ENCODE assay signal across 8 cellular contexts in the genomic region with DNA sequence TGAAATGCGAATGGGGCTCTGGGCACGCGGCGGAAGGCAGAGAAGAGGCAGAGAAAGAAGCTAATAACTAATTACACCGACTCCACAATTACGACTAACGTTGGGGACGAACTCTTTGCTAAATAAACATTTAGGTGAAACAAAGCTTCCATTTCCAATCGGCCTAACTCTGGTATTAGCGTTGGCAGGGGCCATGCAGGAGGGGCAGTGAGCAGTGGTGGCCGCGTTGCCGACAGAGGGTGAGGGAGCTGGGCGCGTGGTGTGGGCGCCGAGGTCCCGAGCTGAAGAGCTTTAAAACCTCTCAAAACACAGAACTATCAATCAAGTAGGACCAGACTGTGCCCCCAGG. TPM values are rescaled to one million over a fixed set of nuclear protein-coding genes. Genes with fewer than 3 reads are reported as not detected.
DNase-seq lines count a peak whose midpoint lies in the region; ATAC-seq and TF ChIP-seq lines count a peak whose summit lies in the region.

No MANE protein-coding gene starts in this region.

- DNase-seq in NCI-H1105 (lab: John Stamatoyannopoulos, UW) (peak; percentile 51), NCI-H1105 treated with DMSO at 0.1 percent for 48 hours (lab: John Stamatoyannopoulos, UW) (no peak), OCI-LY7 (ENCODE audit: low spot score) (no peak), epithelial cell of prostate (ENCODE audit: low read depth, low spot score) (no peak), activated gamma-delta T cell treated with Interleukin-2 at 50 U/mL for 16 hours (no peak), GM10248 (ENCODE audit: extremely low spot score) (no peak)

- H4K20me1 ChIP-seq in OCI-LY7 (ENCODE audit: insufficient read depth, low read length): no peaks in the 10 kb centered on the region

- POLR2A ChIA-PET in OCI-LY7 (lab: Charles Lee) (interaction anchor here (0.8 to 1.9 kb wide), 6 partner anchors 11 to 770 kb away, joined by 3 to 8 read pairs (median 5); no protein-coding TSS in a partner anchor), GM10248 (lab: Yijun Ruan, JAX) (interaction anchor here (0.6 to 0.9 kb wide), 2 partner anchors 14 to 1925 kb away, joined by 3 read pairs; no protein-coding TSS in a partner anchor)

- H3K4me3 ChIP-seq in OCI-LY7 (ENCODE audit: low read depth, low read length, poor library complexity, severe bottlenecking) (peak overlapping the region; percentile 92), neutrophil (ENCODE audit: low read depth in 1 of 2, low read length in 1 of 2) (peak overlapping the region; percentile 87 to 89)

- H3K9me3 ChIP-seq in OCI-LY7 (ENCODE audit: low read length): no peaks in the 10 kb centered on the region
- H3K9me3 ChIP-seq in neutrophil: no peaks in the 10 kb centered on the region

- CTCF ChIA-PET in OCI-LY7 (lab: Charles Lee; ENCODE audit: unreplicated experiment) (interaction anchor here (0.6 kb wide), 1 partner anchor 436 kb away, joined by 3 read pairs; no protein-coding TSS in a partner anchor), GM10248 (lab: Yijun Ruan, JAX) (interaction anchor here (1.1 to 1.7 kb wide), 6 partner anchors 9 to 775 kb away, joined by 3 to 5 read pairs (median 3); no protein-coding TSS in a partner anchor)

- no peaks in the 10 kb centered on the region for H3K27me3 ChIP-seq in neutrophil

- no peak for ATAC-seq in HG02840 (IDR thresholded peaks at IDR 0.05; ENCODE audit: low FRiP score, unreplicated experiment)

- TF ChIP-seq CTCF in OCI-LY7 (conservative IDR thresholded peaks at IDR 0.05; ENCODE audit: low read length): no peak
- TF ChIP-seq CTCF in neutrophil (IDR thresholded peaks at IDR 0.05): no peak
- no peak for TF ChIP-seq CTCF in GM10248 (IDR thresholded peaks at IDR 0.05; ENCODE audit: control extremely low read depth, extremely low read depth, low read depth, missing control alignments)

- peak overlapping the region; percentile 93 for H3K4me2 ChIP-seq in OCI-LY7 (ENCODE audit: low read length)

- TSS peak; percentile 97 for BruUV-seq in OCI-LY7 (replicated peaks; lab: Mats Ljungman, UMichigan)

- H2AFZ ChIP-seq in OCI-LY7 (ENCODE audit: low read length): peak overlapping the region; percentile 64; the same call in 1 of the 2 replicates

- H3K4me1 ChIP-seq in OCI-LY7 (ENCODE audit: insufficient read depth, low read length, poor library complexity, severe bottlenecking) (peaks cover 14% of the 10 kb centered on the region), neutrophil (ENCODE audit: control insufficient read depth in 1 of 2, insufficient read depth in 1 of 2, low read depth in 1 of 2, low read length in 1 of 2) (peaks cover 17 to 18% of the 10 kb centered on the region in 2 experiments)

- H3K79me2 ChIP-seq in OCI-LY7 (ENCODE audit: insufficient read depth, low read depth, low read length): peaks cover 13% of the 10 kb centered on the region; the same call in 1 of the 2 replicates

- H3K27ac ChIP-seq in OCI-LY7 (ENCODE audit: low read depth, low read length, poor library complexity, severe bottlenecking): peak overlapping the region; percentile 45
- peak overlapping the region; percentile 90 for H3K27ac ChIP-seq in epithelial cell of prostate
- H3K27ac ChIP-seq in neutrophil: peak overlapping the region; percentile 96

- no peaks in the 10 kb centered on the region for H3K9me2 ChIP-seq in OCI-LY7 (ENCODE audit: insufficient read depth, low read length)

- H3K36me3 ChIP-seq in OCI-LY7 (ENCODE audit: insufficient read depth, low read length): peaks cover 9% of the 10 kb centered on the region; the same call in 1 of the 2 replicates
- peaks cover 14% of the 10 kb centered on the region for H3K36me3 ChIP-seq in neutrophil

- intact Hi-C loops in OCI-LY7 (cut with micrococcal nuclease; ENCODE audit: unreplicated experiment): loop anchor here (2.0 kb wide), 1 partner anchor 14 kb away; a partner anchor contains a TSS

RNA-seq across cellular contexts. Expression of a gene that starts 0.6 kb away (rescaled TPM):
- 23.1 and 40.8 TPM in 2 replicates for total RNA-seq in OCI-LY7 (2014; rRNA removed; shearing (Covaris generic))
- total RNA-seq in OCI-LY7 (2022): 28.2 and 29.4 TPM in 2 replicates

RNA-seq across cellular contexts. Expression of a gene that starts 13.2 kb away (rescaled TPM):
- 38.1 and 45.7 TPM in 2 replicates for total RNA-seq in OCI-LY7 (2014; rRNA removed; shearing (Covaris generic))
- total RNA-seq in OCI-LY7 (2022): 62.2 and 73.8 TPM in 2 replicates

RNA-seq across cellular contexts. Expression of a gene that starts 32.9 kb away (rescaled TPM):
- total RNA-seq in OCI-LY7 (2014; rRNA removed; shearing (Covaris generic)): 0.09 TPM in 1 of 2 replicates, not detected in the other
- total RNA-seq in OCI-LY7 (2022): not detected in 2 replicates

Comparison
In these comparisons a context has a peak if more than half of its experiments do, and no peak if none do; other contexts are left out.
1. H3K27ac ChIP-seq: peak in every context shown above with its lines; median percentile 96 in neutrophil; 90 in epithelial cell of prostate; 45 in OCI-LY7.